ENCODE assay signal across 16 cellular contexts in the genomic region with DNA sequence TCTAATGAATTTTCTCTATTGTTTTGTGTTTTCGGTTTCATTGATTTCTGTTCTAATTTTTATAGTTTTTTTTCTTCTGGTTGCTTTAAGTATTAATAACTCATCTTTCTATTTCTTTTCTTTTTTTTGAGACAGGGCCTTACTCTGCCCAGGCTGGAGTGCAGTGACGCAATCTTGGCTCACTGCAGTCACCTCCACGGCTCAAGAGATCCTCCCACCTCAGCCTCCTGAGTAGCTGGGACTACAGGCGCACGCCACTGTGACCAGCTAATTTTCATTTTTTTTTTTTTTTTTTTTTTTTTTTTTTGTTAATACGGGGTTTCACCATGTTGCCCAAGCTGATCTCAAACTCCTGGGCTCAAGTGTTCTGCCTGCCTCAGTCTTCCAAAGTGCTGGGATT.
"Had no signal": no experiment of that assay in that cellular context is flagged by ENCODE, and none has a peak within 500 bp of the region (broad histone marks: within the 10 kb centered on the region; RNA-seq: fewer than 3 reads in every experiment).

No MANE protein-coding gene starts in this region.

- H3K4me1 ChIP-seq: gastrocnemius medialis, sigmoid colon had no signal

- H3K27me3 ChIP-seq: esophagus muscularis mucosa, gastrocnemius medialis, heart right ventricle, right atrium auricular region, sigmoid colon had no signal

- ATAC-seq: gastrocnemius medialis, heart right ventricle, natural killer cell had no signal

- H3K9me3 ChIP-seq: esophagus muscularis mucosa, gastrocnemius medialis, heart right ventricle, right atrium auricular region, sigmoid colon had no signal

- H3K36me3 ChIP-seq: right atrium auricular region had no signal

- H3K4me3 ChIP-seq: esophagus muscularis mucosa, gastrocnemius medialis, heart right ventricle, right atrium auricular region, sigmoid colon, skin epidermis had no signal

- FAIRE-seq: endometrium, islet of Langerhans had no signal

- H3K27ac ChIP-seq: esophagus muscularis mucosa, gastrocnemius medialis, heart right ventricle, sigmoid colon, skin epidermis had no signal

- DNase-seq: effector memory CD4-positive, alpha-beta T cell; gastrocnemius medialis; heart right ventricle; hypothalamus; kidney glomerular epithelial cell; natural killer cell; posterior cingulate gyrus; sigmoid colon; stimulated activated CD4-positive, alpha-beta T cell treated with anti-CD3 and anti-CD28 coated beads, Interleukin-2, amount 100 ng/mL, for 24 hours; stimulated activated naive CD4-positive, alpha-beta T cell treated with Interleukin-2 at 50 U/mL for 16 hours; trophoblast cell had no signal
